18 cellular contexts compared by ENCODE assay signal in genomic region chr1:111569913-111570312, GRCh38. TPM values are rescaled to one million over a fixed set of nuclear protein-coding genes. Genes with fewer than 3 reads are reported as not detected.
DNase-seq lines count a peak whose midpoint lies in the region; ATAC-seq and TF ChIP-seq lines count a peak whose summit lies in the region.
"Had no signal": no experiment of that assay in that cellular context is flagged by ENCODE, and none has a peak within 500 bp of the region (broad histone marks: within the 10 kb centered on the region; RNA-seq: fewer than 3 reads in every experiment).

No MANE protein-coding gene starts in this region.

- H3K27ac Mint-ChIP-seq in activated CD4-positive, alpha-beta T cell treated with anti-CD3 and anti-CD28 coated beads, Interleukin-2, amount 10 ng/mL, durations not matched to agents 24 days and 14 days: no peak overlapping the region
- H3K27ac Mint-ChIP-seq in stimulated activated naive B cell treated with anti-CD40 and anti-IgM and Interleukin-4, amounts not matched to agents 10 μg/mL and 1 μg/mL and 100 μg/mL, for 72 hours: peak overlapping the region; percentile 34
- H3K27ac Mint-ChIP-seq: CD8-positive, alpha-beta T cell had no signal

- H3K27me3 ChIP-seq in OCI-LY3 (ENCODE audit: low read depth, low read length) (no peaks in the 10 kb centered on the region), brain microvascular endothelial cell (replicated peaks) (no peaks in the 10 kb centered on the region)
- H3K27me3 ChIP-seq: BLaER1, MG63 had no signal

- H3K4me3 ChIP-seq in OCI-LY3 (ENCODE audit: low read length) (no peak overlapping the region), brain microvascular endothelial cell (ENCODE audit: low read depth, low read length) (no peak overlapping the region), lower leg skin (ENCODE audit: low read depth, poor library complexity, severe bottlenecking) (no peak overlapping the region)
- H3K4me3 ChIP-seq: BLaER1, GM23248, MG63 had no signal

- peaks cover 20% of the 10 kb centered on the region for H3K4me1 ChIP-seq in OCI-LY3 (ENCODE audit: low read length)
- H3K4me1 ChIP-seq: BLaER1 had no signal

- no peak overlapping the region for H3K4me2 ChIP-seq in OCI-LY3 (ENCODE audit: low read length)
- H3K4me2 ChIP-seq: BLaER1, KMS-11 had no signal

- in situ Hi-C loops in brain microvascular endothelial cell (cut with HindIII; ENCODE audit: low pct_ligation_motif_present, low sequenced_read_pairs): no loop called here

- no peaks in the 10 kb centered on the region for H4K20me1 ChIP-seq in OCI-LY3 (ENCODE audit: insufficient read depth, low read length)
- H4K20me1 ChIP-seq: BLaER1 had no signal

- H3K9ac ChIP-seq in OCI-LY3 (ENCODE audit: low read length): no peak overlapping the region
- H3K9ac ChIP-seq: BLaER1, GM23248, KMS-11 had no signal

- WGBS in lower leg skin, 2 donors: 79 to 85% methylated on average over 3 of the region's 3 CpGs

- H3K36me3 ChIP-seq in OCI-LY3 (replicated peaks; ENCODE audit: low read depth, low read length): no peaks in the 10 kb centered on the region
- H3K36me3 ChIP-seq in brain microvascular endothelial cell (replicated peaks): no peaks in the 10 kb centered on the region
- H3K36me3 ChIP-seq: BLaER1, MG63 had no signal

- H3K27me3 Mint-ChIP-seq in activated CD4-positive, alpha-beta T cell treated with anti-CD3 and anti-CD28 coated beads, Interleukin-2, amount 10 ng/mL, durations not matched to agents 24 days and 14 days: no peaks in the 10 kb centered on the region
- H3K27me3 Mint-ChIP-seq in stimulated activated naive B cell treated with anti-CD40 and anti-IgM and Interleukin-4, amounts not matched to agents 10 μg/mL and 1 μg/mL and 100 μg/mL, for 72 hours: no peaks in the 10 kb centered on the region

- peak overlapping the region; percentile 70; the same call in 1 of the 2 replicates for H2AFZ ChIP-seq in OCI-LY3 (ENCODE audit: low read depth, low read length)
- H2AFZ ChIP-seq: GM23248 had no signal

- no peak for TF ChIP-seq POLR2A in lower leg skin (IDR thresholded peaks at IDR 0.05)

- H3K79me2 ChIP-seq in OCI-LY3 (ENCODE audit: low read length): no peaks in the 10 kb centered on the region

- intact Hi-C loops in activated CD4-positive, alpha-beta T cell treated with anti-CD3 and anti-CD28 coated beads, Interleukin-2, amount 10 ng/mL, durations not matched to agents 24 days and 14 days (cut with micrococcal nuclease): loop anchor here (5.0 kb wide), 1 partner anchor 538 kb away; no protein-coding TSS in a partner anchor
- intact Hi-C loops in lower leg skin (cut with DNase I; ENCODE audit: low total_unique reads): no loop called here

- DNase-seq in activated CD4-positive, alpha-beta T cell treated with anti-CD3 and anti-CD28 coated beads, Interleukin-2, amount 10 ng/mL, durations not matched to agents 24 days and 14 days: peak; percentile 44
- DNase-seq in activated CD4-positive, alpha-beta T cell treated with anti-CD3 and anti-CD28 coated beads for 4 hours: no peak
- DNase-seq in left lobe of liver (ENCODE audit: low spot score) (no peak), brain microvascular endothelial cell (no peak), lower leg skin (ENCODE audit: low spot score in 2 of 2) (no peak)
- no peak for DNase-seq in stimulated activated naive B cell treated with anti-CD40 and anti-IgM and Interleukin-4, amounts not matched to agents 10 μg/mL and 1 μg/mL and 100 μg/mL, for 72 hours
- DNase-seq: 8988T, MG63, NCI-H1092, NCI-H1694, NCI-H510A treated with DMSO at 0.1 percent for 48 hours, SHP77 treated with DMSO at 0.1 percent for 48 hours had no signal

- TF ChIP-seq CTCF in OCI-LY3 (IDR thresholded peaks at IDR 0.05; ENCODE audit: low read depth, low read length): no peak
- no peak for TF ChIP-seq CTCF in brain microvascular endothelial cell (IDR thresholded peaks at IDR 0.05; ENCODE audit: low read depth, low read length, missing control alignments)
- no peak for TF ChIP-seq CTCF in lower leg skin (IDR thresholded peaks at IDR 0.05)

- peaks cover 3% of the 10 kb centered on the region for H3K36me3 Mint-ChIP-seq in activated CD4-positive, alpha-beta T cell treated with anti-CD3 and anti-CD28 coated beads, Interleukin-2, amount 10 ng/mL, durations not matched to agents 24 days and 14 days (ENCODE audit: low read depth)
- no peaks in the 10 kb centered on the region for H3K36me3 Mint-ChIP-seq in stimulated activated naive B cell treated with anti-CD40 and anti-IgM and Interleukin-4, amounts not matched to agents 10 μg/mL and 1 μg/mL and 100 μg/mL, for 72 hours
- H3K36me3 Mint-ChIP-seq: CD8-positive, alpha-beta T cell had no signal

- H3K4me1 Mint-ChIP-seq in activated CD4-positive, alpha-beta T cell treated with anti-CD3 and anti-CD28 coated beads, Interleukin-2, amount 10 ng/mL, durations not matched to agents 24 days and 14 days: peaks cover 19% of the 10 kb centered on the region
- H3K4me1 Mint-ChIP-seq in stimulated activated naive B cell treated with anti-CD40 and anti-IgM and Interleukin-4, amounts not matched to agents 10 μg/mL and 1 μg/mL and 100 μg/mL, for 72 hours: peaks cover 18 to 20% of the 10 kb centered on the region in 2 donors

- peak; percentile 65 for ATAC-seq in left lobe of liver
- ATAC-seq in stimulated activated naive B cell treated with anti-CD40 and anti-IgM and Interleukin-4, amounts not matched to agents 10 μg/mL and 1 μg/mL and 100 μg/mL, for 72 hours (replicated peaks): peak in 1 of 2 donors; percentile 56
- no peak for ATAC-seq in HG03457 (IDR thresholded peaks at IDR 0.05; ENCODE audit: unreplicated experiment)

- H3K4me3 Mint-ChIP-seq in activated CD4-positive, alpha-beta T cell treated with anti-CD3 and anti-CD28 coated beads, Interleukin-2, amount 10 ng/mL, durations not matched to agents 24 days and 14 days: no peak overlapping the region
- H3K4me3 Mint-ChIP-seq in stimulated activated naive B cell treated with anti-CD40 and anti-IgM and Interleukin-4, amounts not matched to agents 10 μg/mL and 1 μg/mL and 100 μg/mL, for 72 hours: no peak overlapping the region
- H3K4me3 Mint-ChIP-seq: CD8-positive, alpha-beta T cell had no signal

- no peak overlapping the region for H3K27ac ChIP-seq in OCI-LY3 (ENCODE audit: low read length)
- no peak overlapping the region for H3K27ac ChIP-seq in brain microvascular endothelial cell
- H3K27ac ChIP-seq: BLaER1, GM23248, KMS-11 had no signal

- H3K9me3 Mint-ChIP-seq in activated CD4-positive, alpha-beta T cell treated with anti-CD3 and anti-CD28 coated beads, Interleukin-2, amount 10 ng/mL, durations not matched to agents 24 days and 14 days: peaks cover 12% of the 10 kb centered on the region
- H3K9me3 Mint-ChIP-seq in stimulated activated naive B cell treated with anti-CD40 and anti-IgM and Interleukin-4, amounts not matched to agents 10 μg/mL and 1 μg/mL and 100 μg/mL, for 72 hours: no peaks in the 10 kb centered on the region
- H3K9me3 Mint-ChIP-seq: CD8-positive, alpha-beta T cell had no signal

- no peaks in the 10 kb centered on the region for H3K9me3 ChIP-seq in OCI-LY3 (ENCODE audit: insufficient read depth, low read length)
- H3K9me3 ChIP-seq: BLaER1, MG63 had no signal

RNA-seq across cellular contexts. Expression of gene RAP1A, which starts 49.7 kb away (rescaled TPM):
- total RNA-seq in activated CD4-positive, alpha-beta T cell treated with anti-CD3 and anti-CD28 coated beads, Interleukin-2, amount 10 ng/mL, durations not matched to agents 24 days and 14 days: 306 and 307 TPM in 2 replicates
- 30.0 TPM for total RNA-seq in left lobe of liver
- 10 to 100 TPM; 25.5 to 33.8 (median 31.0) TPM for total RNA-seq in lower leg skin
